21 cellular contexts compared by ENCODE assay signal in the genomic region with DNA sequence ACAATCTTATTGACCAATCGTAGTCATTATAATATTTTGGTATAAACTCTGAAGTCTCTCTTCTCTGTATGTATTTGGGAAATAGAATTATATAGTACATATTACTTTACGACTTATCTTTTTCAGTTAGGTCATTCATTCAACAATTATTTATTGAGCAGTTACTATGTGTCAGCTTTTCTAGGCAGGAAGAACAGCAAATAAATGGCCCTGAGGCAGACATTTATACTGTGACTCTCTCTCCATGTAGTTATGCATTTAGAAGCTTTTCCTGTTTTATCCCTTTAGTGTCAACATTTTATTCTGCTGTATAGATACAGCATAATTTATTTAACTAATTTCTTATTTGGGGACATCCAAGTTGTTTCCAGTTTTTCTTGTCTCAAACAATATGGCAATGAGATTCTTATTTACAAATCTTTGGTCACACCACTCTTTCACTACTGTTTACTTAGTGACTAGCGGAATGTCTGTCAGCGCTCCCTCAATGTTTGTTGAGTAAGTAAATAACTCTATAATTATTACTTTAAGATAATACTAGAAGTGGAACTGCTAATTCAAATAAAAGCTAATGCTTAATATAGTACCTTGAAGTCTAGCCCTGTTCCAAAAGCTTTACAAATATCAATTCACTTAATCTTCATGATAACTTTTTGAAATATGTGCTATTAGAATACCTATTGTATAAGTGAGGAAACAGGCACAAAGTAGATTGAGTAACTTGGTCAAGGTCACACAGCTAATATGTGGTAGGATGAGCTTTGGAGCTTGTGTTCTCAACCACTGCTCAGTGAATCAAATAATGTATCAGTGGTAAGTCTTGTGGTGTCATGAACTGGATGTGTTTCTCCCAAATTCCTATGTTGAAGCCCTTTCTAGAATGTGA.
"Had no signal": no experiment of that assay in that cellular context is flagged by ENCODE, and none has a peak within 500 bp of the region (broad histone marks: within the 10 kb centered on the region; RNA-seq: fewer than 3 reads in every experiment).

No MANE protein-coding gene starts in this region.

- H3K4me1 ChIP-seq: heart right ventricle, right lobe of liver, tibial artery had no signal

- ATAC-seq: activated CD4-positive, CD25-positive, alpha-beta regulatory T cell treated with anti-CD3 and anti-CD28 coated beads, Interleukin-2, amount 50 U/mL, for 24 hours; activated T-cell treated with anti-CD3 and anti-CD28 coated beads, Interleukin-2, amount 50 U/mL, for 72 hours; heart right ventricle; left lobe of liver; naive thymus-derived CD4-positive, alpha-beta T cell; stimulated activated effector memory CD8-positive, alpha-beta T cell treated with anti-CD3 and anti-CD28 coated beads, Interleukin-12 subunit alpha, Interleukin-12 subunit beta, amount 100 ng/mL, for 72 hours; stimulated activated naive CD8-positive, alpha-beta T cell treated with anti-CD3 and anti-CD28 coated beads, Interleukin-15, amount 100 ng/mL, for 72 hours had no signal

- H3K4me3 ChIP-seq: heart right ventricle, lung, right lobe of liver, skin epidermis, tibial artery had no signal

- H3K36me3 ChIP-seq: heart right ventricle, right lobe of liver, tibial artery had no signal

- H3K27ac ChIP-seq: heart right ventricle, right lobe of liver, skin epidermis, tibial artery had no signal

- DNase-seq: activated CD4-positive, alpha-beta memory T cell treated with anti-CD3 and anti-CD28 coated beads, Interleukin-2, amount 10 ng/mL, durations not matched to agents 7 days and 5 days; activated CD4-positive, alpha-beta T cell treated with anti-CD3 and anti-CD28 coated beads, Interleukin-2, amount 10 ng/mL, durations not matched to agents 24 days and 14 days; activated effector memory CD4-positive, alpha-beta T cell treated with Interleukin-2 at 50 U/mL for 16 hours; activated naive CD4-positive, alpha-beta T cell treated with anti-CD3 and anti-CD28 coated beads for 36 hours; activated naive CD8-positive, alpha-beta T cell treated with anti-CD3 and anti-CD28 coated beads, Interleukin-2, amount 10 ng/mL, durations not matched to agents 7 days and 5 days; activated T-cell treated with anti-CD3 and anti-CD28 coated beads, Interleukin-2, amount 50 U/mL, for 72 hours; amygdala; cerebellar nuclear complex; heart right ventricle; naive thymus-derived CD4-positive, alpha-beta T cell; occipital lobe; right lobe of liver; stimulated activated CD4-positive, alpha-beta T cell treated with anti-CD3 and anti-CD28 coated beads, Interleukin-1b, Interleukin-23, amount 100 ng/mL, for 48 hours; stimulated activated naive CD8-positive, alpha-beta T cell treated with anti-CD3 and anti-CD28 coated beads, Interleukin-15, amount 100 ng/mL, for 72 hours; T1000; tibial artery had no signal

- H3K9me3 ChIP-seq: right lobe of liver, tibial artery had no signal

- H3K27me3 ChIP-seq: heart right ventricle, right lobe of liver, tibial artery had no signal
